Comparison of ENCODE assay signal across 28 cellular contexts in genomic region chr6:168049277-168049676, GRCh38. TPM values are rescaled to one million over a fixed set of nuclear protein-coding genes. Genes with fewer than 3 reads are reported as not detected.
"Had no signal": no experiment of that assay in that cellular context is flagged by ENCODE, and none has a peak within 500 bp of the region (broad histone marks: within the 10 kb centered on the region; RNA-seq: fewer than 3 reads in every experiment).

No MANE protein-coding gene starts in this region.

- DNase-seq: activated CD4-positive, alpha-beta T cell treated with anti-CD3 and anti-CD28 coated beads for 36 hours; activated CD4-positive, CD25-positive, alpha-beta regulatory T cell; activated CD8-positive, alpha-beta memory T cell treated with anti-CD3 and anti-CD28 coated beads, Interleukin-2, amount 10 ng/mL, durations not matched to agents 7 days and 5 days; activated CD8-positive, alpha-beta T cell treated with anti-CD3 and anti-CD28 coated beads, Interleukin-2, amount 10 ng/mL, durations not matched to agents 7 days and 5 days; activated T-cell treated with anti-CD3 and anti-CD28 coated beads, Interleukin-2, amount 50 U/mL, for 48 hours; anterior cingulate cortex; caudate nucleus; cortex of kidney; endodermal cell; foreskin fibroblast; hippocampal formation; stimulated activated CD4-positive, alpha-beta T cell treated with anti-CD3 and anti-CD28 coated beads, Interleukin-4, amount 100 ng/mL, for 24 hours; thyroid gland had no signal

- H3K4me3 ChIP-seq: lung, skin epidermis, thyroid gland had no signal

- H3K9me3 ChIP-seq: neutrophil, thyroid gland had no signal

- FAIRE-seq: keratinocyte had no signal

- ATAC-seq: activated CD4-positive, alpha-beta T cell treated with anti-CD3 and anti-CD28 coated beads for 36 hours; activated CD8-positive, alpha-beta memory T cell treated with anti-CD3 and anti-CD28 coated beads, Interleukin-2, amount 10 ng/mL, durations not matched to agents 7 days and 5 days; activated CD8-positive, alpha-beta T cell treated with anti-CD3 and anti-CD28 coated beads, Interleukin-2, amount 10 ng/mL, durations not matched to agents 7 days and 5 days; activated naive CD4-positive, alpha-beta T cell treated with anti-CD3 and anti-CD28 coated beads, Interleukin-2, amount 50 U/mL, for 72 hours; esophagus mucosa; left lobe of liver; stimulated activated effector memory CD8-positive, alpha-beta T cell treated with anti-CD3 and anti-CD28 coated beads, Interleukin-12 subunit alpha, Interleukin-12 subunit beta, amount 100 ng/mL, for 72 hours had no signal

- H3K27ac ChIP-seq: neutrophil, skin epidermis, thyroid gland had no signal

- H3K27me3 ChIP-seq: neutrophil, thyroid gland had no signal

- H3K36me3 ChIP-seq: neutrophil, thyroid gland had no signal

RNA-seq across cellular contexts. Expression of gene FRMD1, which starts 29.7 kb away (rescaled TPM):
- total RNA-seq: activated CD4-positive, alpha-beta T cell treated with anti-CD3 and anti-CD28 coated beads for 36 hours; activated CD8-positive, alpha-beta memory T cell treated with anti-CD3 and anti-CD28 coated beads, Interleukin-2, amount 10 ng/mL, durations not matched to agents 7 days and 5 days; activated CD8-positive, alpha-beta T cell treated with anti-CD3 and anti-CD28 coated beads, Interleukin-2, amount 10 ng/mL, durations not matched to agents 7 days and 5 days; activated naive CD4-positive, alpha-beta T cell treated with anti-CD3 and anti-CD28 coated beads, Interleukin-2, amount 50 U/mL, for 72 hours; activated T-helper 2 cell treated with anti-CD3 and anti-CD28 coated beads, Interferon-gamma antibody, Interleukin-2, Interleukin-4, amounts not matched to agents 10 μg/mL and 5 μg/mL and 100 μg/mL, durations not matched to agents 14 hours and 24 hours and 36 hours; endodermal cell; esophagus mucosa; mucosa of gallbladder; T-helper 1 cell treated with Interleukin-12 subunit alpha and Interleukin-12 subunit beta and Interleukin-4 antibody, amounts not matched to agents 30 ng/mL and 1 ng/mL, for 36 hours had no signal
- polyA plus RNA-seq: keratinocyte had no signal

RNA-seq across cellular contexts. Expression of gene KIF25, which starts 51.8 kb away (rescaled TPM):
- total RNA-seq: activated CD4-positive, alpha-beta T cell treated with anti-CD3 and anti-CD28 coated beads for 36 hours; activated CD8-positive, alpha-beta memory T cell treated with anti-CD3 and anti-CD28 coated beads, Interleukin-2, amount 10 ng/mL, durations not matched to agents 7 days and 5 days; activated CD8-positive, alpha-beta T cell treated with anti-CD3 and anti-CD28 coated beads, Interleukin-2, amount 10 ng/mL, durations not matched to agents 7 days and 5 days; activated naive CD4-positive, alpha-beta T cell treated with anti-CD3 and anti-CD28 coated beads, Interleukin-2, amount 50 U/mL, for 72 hours; activated T-helper 2 cell treated with anti-CD3 and anti-CD28 coated beads, Interferon-gamma antibody, Interleukin-2, Interleukin-4, amounts not matched to agents 10 μg/mL and 5 μg/mL and 100 μg/mL, durations not matched to agents 14 hours and 24 hours and 36 hours; chondrocyte; esophagus mucosa; osteocyte; posterior vena cava; T-helper 1 cell treated with Interleukin-12 subunit alpha and Interleukin-12 subunit beta and Interleukin-4 antibody, amounts not matched to agents 30 ng/mL and 1 ng/mL, for 36 hours; thyroid gland; urinary bladder had no signal
- polyA plus RNA-seq: keratinocyte had no signal
